Comparison of ENCODE assay signal across 19 cellular contexts in genomic region chr11:19598456-19598855, GRCh38.
"Had no signal": no experiment of that assay in that cellular context is flagged by ENCODE, and none has a peak within 500 bp of the region (broad histone marks: within the 10 kb centered on the region; RNA-seq: fewer than 3 reads in every experiment).

No MANE protein-coding gene starts in this region.

- DNase-seq: activated CD4-positive, alpha-beta T cell treated with anti-CD3 and anti-CD28 coated beads, Interleukin-2, amount 50 U/mL, for 4 hours; activated CD4-positive, CD25-positive, alpha-beta regulatory T cell treated with anti-CD3 and anti-CD28 coated beads, Interleukin-2, amount 50 U/mL, for 72 hours; activated CD8-positive, alpha-beta memory T cell treated with anti-CD3 and anti-CD28 coated beads, Interleukin-2, amount 10 ng/mL, durations not matched to agents 7 days and 5 days; activated effector memory CD4-positive, alpha-beta T cell treated with Interleukin-2 at 50 U/mL for 16 hours; activated T-cell treated with anti-CD3 and anti-CD28 coated beads, Interleukin-2, amount 50 U/mL, for 24 hours; esophagus squamous epithelium; heart left ventricle; mammary epithelial cell; mucosa of descending colon; stimulated activated CD4-positive, alpha-beta T cell treated with anti-CD3 and anti-CD28 coated beads, Interleukin-2, amount 100 ng/mL, for 48 hours; stimulated activated naive CD4-positive, alpha-beta T cell treated with Interleukin-2 at 50 U/mL for 16 hours; T-helper 9 cell had no signal

- H3K27me3 ChIP-seq: esophagus squamous epithelium, heart left ventricle had no signal

- ATAC-seq: activated CD8-positive, alpha-beta memory T cell treated with anti-CD3 and anti-CD28 coated beads, Interleukin-2, amount 10 ng/mL, durations not matched to agents 7 days and 5 days; heart left ventricle; left lobe of liver; mucosa of descending colon; sciatic nerve had no signal

- H3K9me3 Mint-ChIP-seq: activated naive CD4-positive, alpha-beta T cell treated with anti-CD3 and anti-CD28 coated beads, Interleukin-2, amount 50 U/mL, for 24 hours; activated T-cell treated with anti-CD3 and anti-CD28 coated beads, Interleukin-2, amount 50 U/mL, for 24 hours; natural killer cell treated with Interleukin-12 subunit alpha and Interleukin-12 subunit beta and Interleukin-15 and Interleukin-18, amount 100 ng/mL, for 72 hours had no signal

- H3K27ac ChIP-seq: esophagus squamous epithelium, heart left ventricle, psoas muscle had no signal

- H3K4me3 ChIP-seq: esophagus squamous epithelium, heart left ventricle, mucosa of descending colon, psoas muscle had no signal

- H3K9me3 ChIP-seq: esophagus squamous epithelium, heart left ventricle, mucosa of descending colon, psoas muscle had no signal

- H3K27ac Mint-ChIP-seq: activated CD8-positive, alpha-beta memory T cell treated with anti-CD3 and anti-CD28 coated beads, Interleukin-2, amount 10 ng/mL, durations not matched to agents 7 days and 5 days; activated naive CD4-positive, alpha-beta T cell treated with anti-CD3 and anti-CD28 coated beads, Interleukin-2, amount 50 U/mL, for 24 hours; activated T-cell treated with anti-CD3 and anti-CD28 coated beads, Interleukin-2, amount 50 U/mL, for 24 hours; natural killer cell treated with Interleukin-12 subunit alpha and Interleukin-12 subunit beta and Interleukin-15 and Interleukin-18, amount 100 ng/mL, for 72 hours had no signal

- H3K4me1 Mint-ChIP-seq: activated CD8-positive, alpha-beta memory T cell treated with anti-CD3 and anti-CD28 coated beads, Interleukin-2, amount 10 ng/mL, durations not matched to agents 7 days and 5 days; activated naive CD4-positive, alpha-beta T cell treated with anti-CD3 and anti-CD28 coated beads, Interleukin-2, amount 50 U/mL, for 24 hours had no signal

- H3K4me3 Mint-ChIP-seq: activated CD8-positive, alpha-beta memory T cell treated with anti-CD3 and anti-CD28 coated beads, Interleukin-2, amount 10 ng/mL, durations not matched to agents 7 days and 5 days; activated naive CD4-positive, alpha-beta T cell treated with anti-CD3 and anti-CD28 coated beads, Interleukin-2, amount 50 U/mL, for 24 hours; activated T-cell treated with anti-CD3 and anti-CD28 coated beads, Interleukin-2, amount 50 U/mL, for 24 hours; natural killer cell treated with Interleukin-12 subunit alpha and Interleukin-12 subunit beta and Interleukin-15 and Interleukin-18, amount 100 ng/mL, for 72 hours had no signal

- H3K4me1 ChIP-seq: psoas muscle had no signal

- H3K36me3 Mint-ChIP-seq: activated CD8-positive, alpha-beta memory T cell treated with anti-CD3 and anti-CD28 coated beads, Interleukin-2, amount 10 ng/mL, durations not matched to agents 7 days and 5 days; activated naive CD4-positive, alpha-beta T cell treated with anti-CD3 and anti-CD28 coated beads, Interleukin-2, amount 50 U/mL, for 24 hours; natural killer cell treated with Interleukin-12 subunit alpha and Interleukin-12 subunit beta and Interleukin-15 and Interleukin-18, amount 100 ng/mL, for 72 hours had no signal

- FAIRE-seq: islet of Langerhans, urothelium cell line had no signal

- H3K36me3 ChIP-seq: esophagus squamous epithelium, heart left ventricle had no signal
